ENCODE assay signal across 21 cellular contexts in genomic region chr3:97256060-97256459, GRCh38.
DNase-seq lines count a peak whose midpoint lies in the region; ATAC-seq, FAIRE-seq and TF ChIP-seq lines count a peak whose summit lies in the region.
"Had no signal": no experiment of that assay in that cellular context is flagged by ENCODE, and none has a peak within 500 bp of the region (broad histone marks: within the 10 kb centered on the region; RNA-seq: fewer than 3 reads in every experiment).

No MANE protein-coding gene starts in this region.

- in situ Hi-C loops in HepG2 (cut with HindIII; ENCODE audit: extremely low pct_ligation_motif_present, low pct_unique_long_range_greater_than_20kb): no loop called here

- BruUV-seq in MCF 10A (replicated peaks; lab: Mats Ljungman, UMichigan) (no TSS peak), HepG2 (replicated peaks; lab: Mats Ljungman, UMichigan) (no TSS peak)

- CTCF ChIA-PET in MCF 10A (lab: Yijun Ruan, JAX): no interaction called here
- CTCF ChIA-PET in HepG2 (lab: Yijun Ruan, JAX; ENCODE audit: low intra/inter-chr PET ratio, low total read pairs): interaction anchor here (0.7 kb wide), 1 partner anchor 403 kb away, joined by 3 read pairs; no protein-coding TSS in a partner anchor

- H3K9ac ChIP-seq in HepG2 (ENCODE audit: insufficient read depth, low read depth, low read length): no peak overlapping the region
- H3K9ac ChIP-seq: GM23248, KMS-11 had no signal

- H3K4me3 ChIP-seq in breast epithelium (no peak overlapping the region), HepG2 (replicated peaks in 1 of 3; ENCODE audit: insufficient read depth in 1 of 3, low read depth in 2 of 3, low read length in 3 of 3) (no peak overlapping the region)
- H3K4me3 ChIP-seq: GM12878, GM23248 had no signal

- no peak overlapping the region for H3K4me2 ChIP-seq in HepG2 (ENCODE audit: low read depth, low read length)
- H3K4me2 ChIP-seq: KMS-11 had no signal

- 2% methylated on average over 2 of the region's 2 CpGs for WGBS in HepG2 (ENCODE audit: low lambda C conversion rate)

- no peak overlapping the region for H3K27ac Mint-ChIP-seq in MCF 10A (ENCODE audit: low read depth, unreplicated experiment)
- no peak overlapping the region for H3K27ac Mint-ChIP-seq in chondrocyte (ENCODE audit: unreplicated experiment)
- H3K27ac Mint-ChIP-seq in mesothelial cell of epicardium: no peak overlapping the region
- H3K27ac Mint-ChIP-seq in type B pancreatic cell: no peak overlapping the region
- H3K27ac Mint-ChIP-seq: CD4-positive, CD25-positive, alpha-beta regulatory T cell had no signal

- H3K4me1 Mint-ChIP-seq in MCF 10A (ENCODE audit: insufficient read depth, unreplicated experiment): no peaks in the 10 kb centered on the region
- no peaks in the 10 kb centered on the region for H3K4me1 Mint-ChIP-seq in chondrocyte (ENCODE audit: low read depth)
- H3K4me1 Mint-ChIP-seq in mesothelial cell of epicardium: peaks cover 17% of the 10 kb centered on the region
- no peaks in the 10 kb centered on the region for H3K4me1 Mint-ChIP-seq in type B pancreatic cell (ENCODE audit: unreplicated experiment)
- H3K4me1 Mint-ChIP-seq: CD4-positive, CD25-positive, alpha-beta regulatory T cell had no signal

- H3K79me2 ChIP-seq in HepG2 (ENCODE audit: insufficient read depth, low read length): no peaks in the 10 kb centered on the region

- H2AFZ ChIP-seq in HepG2 (ENCODE audit: low read length): no peak overlapping the region
- H2AFZ ChIP-seq: GM23248 had no signal

- intact Hi-C loops in MCF 10A (cut with micrococcal nuclease): no loop called here
- intact Hi-C loops in breast epithelium (cut with DNase I; ENCODE audit: low total_unique reads): no loop called here
- intact Hi-C loops in HepG2 (cut with micrococcal nuclease; ENCODE audit: unreplicated experiment): no loop called here

- H3K4me1 ChIP-seq in breast epithelium (no peaks in the 10 kb centered on the region), HepG2 (ENCODE audit: insufficient read depth, low read length) (no peaks in the 10 kb centered on the region)

- H3K9me3 ChIP-seq in breast epithelium (no peaks in the 10 kb centered on the region), HepG2 (ENCODE audit: low read length) (no peaks in the 10 kb centered on the region)

- H3K36me3 ChIP-seq in breast epithelium (no peaks in the 10 kb centered on the region), HepG2 (replicated peaks in 1 of 2; ENCODE audit: control insufficient read depth in 1 of 2, insufficient read depth in 2 of 2, low read length in 2 of 2) (no peaks in the 10 kb centered on the region)

- H3K4me3 Mint-ChIP-seq in MCF 10A (ENCODE audit: unreplicated experiment) (no peak overlapping the region), chondrocyte (ENCODE audit: unreplicated experiment) (no peak overlapping the region), mesothelial cell of epicardium (no peak overlapping the region), type B pancreatic cell (no peak overlapping the region)
- H3K4me3 Mint-ChIP-seq: CD4-positive, CD25-positive, alpha-beta regulatory T cell had no signal

- no peaks in the 10 kb centered on the region for H4K20me1 ChIP-seq in HepG2 (ENCODE audit: insufficient read depth, low read length)

- POLR2A ChIA-PET in MCF 10A (lab: Yijun Ruan, JAX): no interaction called here
- POLR2A ChIA-PET in HepG2 (lab: Yijun Ruan, JAX): no interaction called here

- no peak for FAIRE-seq in HepG2 (lab: Jason Lieb, UNC)
- FAIRE-seq: GM12878 had no signal

- DNase-seq in MCF 10A (ENCODE audit: unreplicated experiment): no peak
- no peak for DNase-seq in breast epithelium (ENCODE audit: low spot score in 2 of 2)
- DNase-seq in chondrocyte (ENCODE audit: low spot score): no peak
- DNase-seq in mesothelial cell of epicardium (ENCODE audit: low spot score in 2 of 2, unreplicated experiment in 2 of 2): no peak
- DNase-seq in type B pancreatic cell (ENCODE audit: extremely low spot score, unreplicated experiment): no peak
- DNase-seq in HepG2 (ENCODE audit: low spot score): no peak
- DNase-seq: CD4-positive, CD25-positive, alpha-beta regulatory T cell; DND-41; GM23248; MV-4-11; NCI-H1105 treated with DMSO at 0.1 percent for 48 hours; NCI-H2029 treated with DMSO at 0.1 percent for 48 hours; NCI-H446; NCI-H526; OCI-M1 had no signal

- TF ChIP-seq POLR2A in breast epithelium (IDR thresholded peaks at IDR 0.05) (no peak), HepG2 (IDR thresholded peaks at IDR 0.05; ENCODE audit: insufficient read depth in 1 of 2, low read depth in 2 of 2, low read length in 2 of 2) (no peak)

- no peaks in the 10 kb centered on the region for H3K9me3 Mint-ChIP-seq in MCF 10A (ENCODE audit: unreplicated experiment)
- no peaks in the 10 kb centered on the region for H3K9me3 Mint-ChIP-seq in chondrocyte (ENCODE audit: low read depth)
- no peaks in the 10 kb centered on the region for H3K9me3 Mint-ChIP-seq in mesothelial cell of epicardium
- H3K9me3 Mint-ChIP-seq in type B pancreatic cell: no peaks in the 10 kb centered on the region

- no peak for ATAC-seq in HepG2
- ATAC-seq in HG02981 (IDR thresholded peaks at IDR 0.05; ENCODE audit: unreplicated experiment): no peak
- no peak for ATAC-seq in GM18861 (IDR thresholded peaks at IDR 0.05; ENCODE audit: unreplicated experiment)
- ATAC-seq: GM12878, HCT116, Right ventricle myocardium inferior had no signal

- H3K27me3 Mint-ChIP-seq in MCF 10A (ENCODE audit: insufficient read depth, unreplicated experiment) (peaks cover 12% of the 10 kb centered on the region), chondrocyte (ENCODE audit: low read depth) (peaks cover 6% of the 10 kb centered on the region), mesothelial cell of epicardium (ENCODE audit: low read depth) (no peaks in the 10 kb centered on the region), type B pancreatic cell (no peaks in the 10 kb centered on the region)
- H3K27me3 Mint-ChIP-seq: CD4-positive, CD25-positive, alpha-beta regulatory T cell had no signal

- no peak overlapping the region for H3K27ac ChIP-seq in breast epithelium
- no peak overlapping the region for H3K27ac ChIP-seq in HepG2 (ENCODE audit: extremely low read length, insufficient read depth, low read length)
- H3K27ac ChIP-seq: GM23248, KMS-11 had no signal

- no peak for TF ChIP-seq RAD21 in HepG2 (CRISPR knock-in tag; IDR thresholded peaks at IDR 0.05)

- H3K36me3 Mint-ChIP-seq in MCF 10A (ENCODE audit: insufficient read depth, unreplicated experiment): no peaks in the 10 kb centered on the region
- no peaks in the 10 kb centered on the region for H3K36me3 Mint-ChIP-seq in chondrocyte (ENCODE audit: low read depth)
- peaks cover 2% of the 10 kb centered on the region for H3K36me3 Mint-ChIP-seq in mesothelial cell of epicardium
- no peaks in the 10 kb centered on the region for H3K36me3 Mint-ChIP-seq in type B pancreatic cell
- H3K36me3 Mint-ChIP-seq: CD4-positive, CD25-positive, alpha-beta regulatory T cell had no signal

- TF ChIP-seq CTCF in MCF 10A (IDR thresholded peaks at IDR 0.05; ENCODE audit: unreplicated experiment) (peak; percentile 13), breast epithelium (IDR thresholded peaks at IDR 0.05) (no peak), chondrocyte (IDR thresholded peaks at IDR 0.05) (peak; percentile 54), mesothelial cell of epicardium (IDR thresholded peaks at IDR 0.05; ENCODE audit: unreplicated experiment) (peak; percentile 18), type B pancreatic cell (conservative IDR thresholded peaks at IDR 0.05) (peak; percentile 57), HepG2 (CRISPR knock-in tag; IDR thresholded peaks at IDR 0.05) (no peak)

- TF ChIP-seq EP300 in HepG2 (IDR thresholded peaks at IDR 0.05; ENCODE audit: low read depth in 2 of 2, low read length in 2 of 2): no peak
- no peak for TF ChIP-seq EP300 in HepG2 (CRISPR knock-in tag; IDR thresholded peaks at IDR 0.05; ENCODE audit: borderline replicate concordance)

- H3K27me3 ChIP-seq in breast epithelium (no peaks in the 10 kb centered on the region), HepG2 (ENCODE audit: control insufficient read depth in 1 of 2, insufficient read depth in 2 of 2, low read length in 2 of 2) (no peaks in the 10 kb centered on the region; a peak in 1 of 5 replicates)

TF ChIP-seq in HepG2, 621 proteins besides CTCF, POLR2A, EP300 and RAD21 (continues in another document):
- TF ChIP-seq RXRA (CRISPR knock-in tag; IDR thresholded peaks at IDR 0.05) (no peak), TRAFD1 (CRISPR knock-in tag; IDR thresholded peaks at IDR 0.05; ENCODE audit: borderline replicate concordance) (no peak), NFKB2 (CRISPR knock-in tag; IDR thresholded peaks at IDR 0.05; ENCODE audit: borderline replicate concordance) (no peak), PAWR (CRISPR knock-in tag; IDR thresholded peaks at IDR 0.05; ENCODE audit: borderline replicate concordance) (no peak), NFE2L1 (CRISPR knock-in tag; IDR thresholded peaks at IDR 0.05; ENCODE audit: borderline replicate concordance) (no peak), ZNF691 (CRISPR knock-in tag; IDR thresholded peaks at IDR 0.05; ENCODE audit: borderline replicate concordance, low read depth) (no peak), BATF2 (CRISPR knock-in tag; IDR thresholded peaks at IDR 0.05) (no peak), HNRNPUL1 (IDR thresholded peaks at IDR 0.05; ENCODE audit: low read depth, low read length) (no peak)

Comparison
In these comparisons a context has a peak if more than half of its experiments do, and no peak if none do; other contexts are left out.
1. CTCF ChIP-seq: peak in MCF 10A (single experiment), chondrocyte (single experiment), mesothelial cell of epicardium (single experiment) and type B pancreatic cell (single experiment); none in breast epithelium (0 of 3) and HepG2 (single experiment).